Comparison of ENCODE assay signal across 1 cellular context in the genomic region with DNA sequence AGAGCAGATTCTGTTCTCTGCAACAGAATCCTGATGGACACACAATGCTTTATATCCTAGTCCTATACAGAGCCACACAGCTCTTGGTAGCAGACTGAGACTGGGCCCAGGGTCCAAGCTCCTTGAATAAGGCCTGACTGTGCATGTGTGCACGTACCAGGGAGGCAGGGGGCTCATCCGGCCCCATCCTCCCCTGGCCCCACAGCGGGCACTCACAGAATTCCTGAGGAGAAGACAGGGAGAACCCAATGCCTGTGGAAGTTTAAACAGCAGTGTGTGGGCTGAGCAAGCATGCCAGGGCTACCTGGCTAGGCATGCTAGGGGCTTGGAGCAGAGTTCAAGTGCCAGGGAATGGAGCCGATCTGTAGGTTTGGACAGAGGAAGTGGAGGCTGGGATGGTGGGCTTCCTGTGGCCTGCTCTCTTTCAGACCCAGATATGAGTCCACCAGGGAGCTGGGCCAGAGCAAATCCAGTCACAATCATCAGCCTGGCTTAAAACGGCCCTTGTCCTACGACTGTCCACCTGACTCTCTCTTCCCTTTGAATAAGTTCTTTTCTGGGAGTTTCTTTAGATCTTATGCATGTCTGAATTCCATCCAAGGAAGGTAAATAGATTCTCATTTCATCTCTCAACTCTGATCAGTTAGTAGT.
TF ChIP-seq lines count a peak whose summit lies in the region.

No MANE protein-coding gene starts in this region.

TF ChIP-seq in H1, 55 proteins besides CTCF, POLR2A, EP300 and RAD21:
- no peak for TF ChIP-seq YY1 (IDR thresholded peaks at IDR 0.05; ENCODE audit: low read depth, low read length)
- no peak for TF ChIP-seq SIN3A (conservative IDR thresholded peaks at IDR 0.05 in 1 of 2, IDR thresholded peaks at IDR 0.05 in 1 of 2; ENCODE audit: low read depth in 1 of 2, low read length in 2 of 2)
- no peak for TF ChIP-seq MAFK (IDR thresholded peaks at IDR 0.05; ENCODE audit: low read depth, low read length)
- TF ChIP-seq TAF7 (optimal IDR thresholded peaks at IDR 0.05; ENCODE audit: borderline replicate concordance, low read depth, low read length) = no peak
- no peak for TF ChIP-seq KDM1A (IDR thresholded peaks at IDR 0.05; ENCODE audit: borderline replicate concordance, low read length)
- no peak for TF ChIP-seq GTF2F1 (IDR thresholded peaks at IDR 0.05; ENCODE audit: borderline replicate concordance, low read depth, low read length)
- no peak for TF ChIP-seq BRCA1 (IDR thresholded peaks at IDR 0.05; ENCODE audit: low read depth, low read length)
- no peak for TF ChIP-seq NANOG (IDR thresholded peaks at IDR 0.05; ENCODE audit: insufficient read depth, low read depth, low read length, poor library complexity, severe bottlenecking)
- no peak for TF ChIP-seq MAX (IDR thresholded peaks at IDR 0.05)
- TF ChIP-seq EZH2 (IDR thresholded peaks at IDR 0.05; ENCODE audit: low read depth, low read length, severe bottlenecking) = no peak
- TF ChIP-seq TBP (IDR thresholded peaks at IDR 0.05; ENCODE audit: low read depth, low read length) = no peak
- TF ChIP-seq SAP30 (IDR thresholded peaks at IDR 0.05; ENCODE audit: insufficient read depth, insufficient replicate concordance, low read length) = no peak
- TF ChIP-seq SUZ12 (IDR thresholded peaks at IDR 0.05; ENCODE audit: low read length) = no peak
- no peak for TF ChIP-seq NRF1 (IDR thresholded peaks at IDR 0.05; ENCODE audit: low read depth, low read length)
- no peak for TF ChIP-seq TAF1 (IDR thresholded peaks at IDR 0.05; ENCODE audit: low read depth, low read length)
